Comparison of ENCODE assay signal across 8 cellular contexts in genomic region chr12:51217968-51218606, GRCh38. TPM values are rescaled to one million over a fixed set of nuclear protein-coding genes. Genes with fewer than 3 reads are reported as not detected.
DNase-seq lines count a peak whose midpoint lies in the region; ATAC-seq, FAIRE-seq and TF ChIP-seq lines count a peak whose summit lies in the region.

POU6F1 (minus strand) TSS chr12:51218062; CDS start chr12:51206836, 11,226 bp downstream.

- H3K9ac ChIP-seq in astrocyte (ENCODE audit: low read length) (peak within 1 kb of the TSS; percentile 88), rectal smooth muscle tissue (ENCODE audit: low read length) (peak within 1 kb of the TSS; percentile 86)

- H3K27ac Mint-ChIP-seq in T-helper 17 cell (peak within 1 kb of the TSS; percentile 93), astrocyte (ENCODE audit: unreplicated experiment) (peak within 1 kb of the TSS; percentile 69)

- H3K9me3 ChIP-seq in T-helper 17 cell (ENCODE audit: control insufficient read depth, low read length, poor library complexity, severe bottlenecking) = no peaks in the 10 kb centered on the region
- no peaks in the 10 kb centered on the region for H3K9me3 ChIP-seq in astrocyte (ENCODE audit: insufficient read depth, low read depth, low read length)
- no peaks in the 10 kb centered on the region for H3K9me3 ChIP-seq in hepatocyte (ENCODE audit: low read depth)

- WGBS in hepatocyte (ENCODE audit: low lambda C conversion rate, missing lambda C conversion rate) = 7% methylated on average over 22 of the region's 35 CpGs

- H4K20me1 ChIP-seq in astrocyte (ENCODE audit: insufficient read depth, low read length) (no peaks in the 10 kb centered on the region), hepatocyte (ENCODE audit: insufficient read depth, poor library complexity, severe bottlenecking) (no peaks in the 10 kb centered on the region)

- H3K36me3 ChIP-seq in astrocyte (ENCODE audit: insufficient read depth, low read length) (no peaks in the 10 kb centered on the region), hepatocyte (replicated peaks; ENCODE audit: insufficient read depth, low read depth) (no peaks in the 10 kb centered on the region), rectal smooth muscle tissue (ENCODE audit: control insufficient read depth, insufficient read depth, low read length) (no peaks in the 10 kb centered on the region)

- no peaks in the 10 kb centered on the region for H3K9me2 ChIP-seq in hepatocyte (replicated peaks; ENCODE audit: insufficient read depth)

- ATAC-seq in HG02588 (IDR thresholded peaks at IDR 0.05; ENCODE audit: unreplicated experiment) (peak; percentile 62), T-helper 17 cell (peak; percentile 85), GM21717 (IDR thresholded peaks at IDR 0.05; ENCODE audit: unreplicated experiment) (no peak)

- H3K4me1 Mint-ChIP-seq in T-helper 17 cell (peaks cover 21% of the 10 kb centered on the region), astrocyte (ENCODE audit: low read depth, unreplicated experiment) (peaks cover 8% of the 10 kb centered on the region)

- peak within 1 kb of the TSS; percentile 95 for H3K4me3 Mint-ChIP-seq in T-helper 17 cell
- peak within 1 kb of the TSS; percentile 85 for H3K4me3 Mint-ChIP-seq in astrocyte (ENCODE audit: unreplicated experiment)

- H3K27me3 Mint-ChIP-seq in T-helper 17 cell (no peaks in the 10 kb centered on the region), astrocyte (ENCODE audit: low read depth, unreplicated experiment) (no peaks in the 10 kb centered on the region)

- H3K4me2 ChIP-seq in astrocyte (ENCODE audit: low read length) = peak within 1 kb of the TSS; percentile 95
- peak within 1 kb of the TSS; percentile 82 for H3K4me2 ChIP-seq in hepatocyte

- DNase-seq in NCI-H1105 (lab: John Stamatoyannopoulos, UW) (peak; percentile 18), T-helper 17 cell (peak; percentile 60 to 63 (median 62)), astrocyte (ENCODE audit: low read depth) (peak; percentile 64), hepatocyte (ENCODE audit: low spot score) (peak; percentile 93)

- H3K27ac ChIP-seq in astrocyte (ENCODE audit: low read depth, low read length) (peak within 1 kb of the TSS; percentile 82), hepatocyte (peak within 1 kb of the TSS; percentile 83), rectal smooth muscle tissue (ENCODE audit: low read depth, low read length) (peak within 1 kb of the TSS; percentile 90)

- FAIRE-seq in astrocyte (lab: Jason Lieb, UNC) = no peak

- peaks cover 14% of the 10 kb centered on the region for H3K79me2 ChIP-seq in astrocyte (ENCODE audit: insufficient read depth, low read length)
- peaks cover 9% of the 10 kb centered on the region for H3K79me2 ChIP-seq in hepatocyte

- peak within 1 kb of the TSS; percentile 89 for H2AFZ ChIP-seq in astrocyte (ENCODE audit: low read depth, low read length)
- peak within 1 kb of the TSS; percentile 64 for H2AFZ ChIP-seq in hepatocyte

- no peaks in the 10 kb centered on the region for H3K27me3 ChIP-seq in astrocyte (ENCODE audit: insufficient read depth, low read length)
- H3K27me3 ChIP-seq in hepatocyte = no peaks in the 10 kb centered on the region
- H3K27me3 ChIP-seq in rectal smooth muscle tissue (ENCODE audit: control insufficient read depth, insufficient read depth, low read length) = no peaks in the 10 kb centered on the region

- H3K4me1 ChIP-seq in astrocyte (ENCODE audit: insufficient read depth, low read length) = peaks cover 17% of the 10 kb centered on the region
- H3K4me1 ChIP-seq in hepatocyte (ENCODE audit: insufficient read depth) = peaks cover 14% of the 10 kb centered on the region
- H3K4me1 ChIP-seq in rectal smooth muscle tissue (ENCODE audit: control insufficient read depth, insufficient read depth, low read length) = peaks cover 13% of the 10 kb centered on the region

- H3K9me3 Mint-ChIP-seq in astrocyte (ENCODE audit: unreplicated experiment) = no peaks in the 10 kb centered on the region

- H3K36me3 Mint-ChIP-seq in T-helper 17 cell (ENCODE audit: low read depth) (peaks cover 3% of the 10 kb centered on the region), astrocyte (ENCODE audit: low read depth, unreplicated experiment) (peaks cover 3% of the 10 kb centered on the region)

- TF ChIP-seq CTCF in GM12872 (IDR thresholded peaks at IDR 0.05; ENCODE audit: insufficient read depth, low read depth, low read length) (peak; percentile 63), astrocyte (IDR thresholded peaks at IDR 0.05; ENCODE audit: insufficient read depth, low read depth, low read length) (peak; percentile 29), hepatocyte (IDR thresholded peaks at IDR 0.05; ENCODE audit: poor library complexity) (peak; percentile 47)

- peak within 1 kb of the TSS; percentile 76 for H3K4me3 ChIP-seq in astrocyte (ENCODE audit: insufficient read depth, low read depth, low read length)
- H3K4me3 ChIP-seq in hepatocyte = peak within 1 kb of the TSS; percentile 92
- H3K4me3 ChIP-seq in rectal smooth muscle tissue (ENCODE audit: low read length) = peak within 1 kb of the TSS; percentile 90

RNA-seq across cellular contexts. Expression of gene POU6F1, which starts in this region (rescaled TPM):
- total RNA-seq in T-helper 17 cell = 10 to 100 TPM; 22.5 to 32.8 TPM
- 3.6 and 3.7 TPM in 2 replicates for total RNA-seq in astrocyte
- total RNA-seq in hepatocyte = 3.1 and 6.3 TPM in 2 replicates
- 3.2 and 5.9 TPM in 2 replicates for polyA plus RNA-seq in hepatocyte

Comparison
In these comparisons a context has a peak if more than half of its experiments do, and no peak if none do; other contexts are left out.
1. DNase-seq: peak in every context shown above with its lines; median percentile 93 in hepatocyte; 64 in astrocyte; 62 in T-helper 17 cell; 18 in NCI-H1105.